In the genomic region with DNA sequence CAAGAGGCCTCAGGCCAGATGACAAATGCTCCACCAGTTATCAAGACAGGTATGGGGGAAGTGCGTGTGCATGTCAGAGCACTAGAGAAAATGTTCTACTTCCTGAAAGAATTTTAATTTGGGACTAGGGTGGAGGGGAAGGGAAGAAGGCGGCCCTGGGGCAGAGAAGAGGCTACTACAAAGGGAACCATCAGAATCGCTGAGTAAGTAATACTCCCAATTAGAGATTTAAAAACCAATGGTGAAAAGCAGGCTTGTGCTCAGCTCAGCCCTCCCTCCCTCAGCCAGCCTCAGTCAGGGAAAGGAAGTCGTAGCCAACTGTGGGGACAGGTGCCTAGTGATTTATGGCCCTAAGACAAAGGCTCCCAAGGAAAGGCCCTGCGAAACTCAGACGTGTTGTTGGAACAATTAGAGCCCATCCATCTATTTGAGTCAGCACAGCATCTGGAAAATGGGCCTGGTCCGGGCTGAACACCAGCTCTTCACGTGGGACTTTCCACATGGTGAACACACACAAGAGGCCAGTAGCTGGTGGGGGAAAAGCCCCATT, we compare ENCODE assay signal across 18 cellular contexts. TPM values are rescaled to one million over a fixed set of nuclear protein-coding genes. Genes with fewer than 3 reads are reported as not detected.
DNase-seq lines count a peak whose midpoint lies in the region; ATAC-seq and TF ChIP-seq lines count a peak whose summit lies in the region.
"Had no signal": no experiment of that assay in that cellular context is flagged by ENCODE, and none has a peak within 500 bp of the region (broad histone marks: within the 10 kb centered on the region; RNA-seq: fewer than 3 reads in every experiment).

No MANE protein-coding gene starts in this region.

- no peak for DNase-seq in Right ventricle myocardium inferior (ENCODE audit: missing footprints)
- DNase-seq in left ventricle myocardium inferior, result no peak
- peak; percentile 78 for DNase-seq in NCI-H1417 treated with DMSO at 0.1 percent for 48 hours (lab: John Stamatoyannopoulos, UW)
- no peak for DNase-seq in left ventricle myocardium superior
- DNase-seq in type B pancreatic cell (ENCODE audit: extremely low spot score, unreplicated experiment), result no peak
- DNase-seq in activated CD4-positive, alpha-beta T cell treated with anti-CD3 and anti-CD28 coated beads, Interleukin-2, amount 50 U/mL, for 1 hour, result no peak
- no peak for DNase-seq in HAP-1 (ENCODE audit: low spot score in 2 of 2)
- DNase-seq: AML-193; CD4-positive, CD25-positive, alpha-beta regulatory T cell; DMS79; NCI-H1694; NCI-H2107; NCI-H226; NCI-H774; SHP77 treated with DMSO at 0.1 percent for 48 hours had no signal

- intact Hi-C loops in Right ventricle myocardium inferior (cut with DNase I), result no loop called here
- intact Hi-C loops in left ventricle myocardium inferior (cut with micrococcal nuclease), result no loop called here
- intact Hi-C loops in left ventricle myocardium superior (cut with micrococcal nuclease), result no loop called here

- H3K9me3 ChIP-seq in left ventricle myocardium inferior (replicated peaks) (no peaks in the 10 kb centered on the region), HAP-1 (no peaks in the 10 kb centered on the region)

- ATAC-seq in Right ventricle myocardium inferior, result peak; percentile 46
- peak; percentile 58 for ATAC-seq in left ventricle myocardium superior
- ATAC-seq in GM21367 (IDR thresholded peaks at IDR 0.05; ENCODE audit: unreplicated experiment), result no peak
- ATAC-seq: Panc1 had no signal

- no peak overlapping the region for H3K4me3 Mint-ChIP-seq in type B pancreatic cell
- H3K4me3 Mint-ChIP-seq: CD4-positive, CD25-positive, alpha-beta regulatory T cell; IgD-negative memory B cell had no signal

- peaks cover 17% of the 10 kb centered on the region for H3K4me1 Mint-ChIP-seq in type B pancreatic cell (ENCODE audit: unreplicated experiment)
- H3K4me1 Mint-ChIP-seq: CD4-positive, CD25-positive, alpha-beta regulatory T cell; IgD-negative memory B cell had no signal

- H3K4me1 ChIP-seq in left ventricle myocardium inferior (no peaks in the 10 kb centered on the region), HAP-1 (no peaks in the 10 kb centered on the region)

- H3K4me3 ChIP-seq in left ventricle myocardium inferior (no peak overlapping the region), HAP-1 (no peak overlapping the region)

- TF ChIP-seq CTCF in left ventricle myocardium inferior (IDR thresholded peaks at IDR 0.05; ENCODE audit: borderline replicate concordance) (no peak), type B pancreatic cell (conservative IDR thresholded peaks at IDR 0.05) (no peak)

- peaks cover 51% of the 10 kb centered on the region for H3K27me3 Mint-ChIP-seq in type B pancreatic cell

- H3K9me3 Mint-ChIP-seq in type B pancreatic cell, result no peaks in the 10 kb centered on the region

- no peaks in the 10 kb centered on the region for H3K36me3 ChIP-seq in left ventricle myocardium inferior
- no peaks in the 10 kb centered on the region for H3K36me3 ChIP-seq in HAP-1 (replicated peaks)

- no peak overlapping the region for H3K27ac ChIP-seq in left ventricle myocardium inferior (replicated peaks)

- in situ Hi-C loops in HAP-1 (cut with MboI; ENCODE audit: low sequenced_read_pairs), result no loop called here

- H3K36me3 Mint-ChIP-seq in type B pancreatic cell, result no peaks in the 10 kb centered on the region
- H3K36me3 Mint-ChIP-seq: CD4-positive, CD25-positive, alpha-beta regulatory T cell; IgD-negative memory B cell had no signal

- H3K27ac Mint-ChIP-seq in type B pancreatic cell, result peak overlapping the region; percentile 16
- H3K27ac Mint-ChIP-seq: CD4-positive, CD25-positive, alpha-beta regulatory T cell; IgD-negative memory B cell had no signal

- peaks cover 38% of the 10 kb centered on the region for H3K27me3 ChIP-seq in left ventricle myocardium inferior (ENCODE audit: low read depth)
- no peaks in the 10 kb centered on the region for H3K27me3 ChIP-seq in HAP-1 (ENCODE audit: low read depth)

RNA-seq across cellular contexts. Expression of gene MAFB, which starts 15.0 kb away (rescaled TPM):
- 17.7 TPM for total RNA-seq in Right ventricle myocardium inferior
- total RNA-seq in left ventricle myocardium inferior, result 10.2 TPM
- 12.9 TPM for total RNA-seq in left ventricle myocardium superior
- total RNA-seq in type B pancreatic cell (ENCODE audit: low replicate concordance), result 104 and 114 TPM in 2 replicates
- total RNA-seq: CD4-positive, CD25-positive, alpha-beta regulatory T cell had no signal
